In genomic region chr12:48506836-48507235, GRCh38 we compare ENCODE assay signal across 7 cellular contexts. TPM values are rescaled to one million over a fixed set of nuclear protein-coding genes. Genes with fewer than 3 reads are reported as not detected.
"Had no signal": no experiment of that assay in that cellular context is flagged by ENCODE, and none has a peak within 500 bp of the region (broad histone marks: within the 10 kb centered on the region; RNA-seq: fewer than 3 reads in every experiment).

No MANE protein-coding gene starts in this region.

RNA-seq across cellular contexts. Expression of gene OR8S1, which starts 18.6 kb away (rescaled TPM):
- polyA plus RNA-seq: immature natural killer cell; keratinocyte; liver; lung; mammary epithelial cell; naive thymus-derived CD4-positive, alpha-beta T cell had no signal

RNA-seq across cellular contexts. Expression of gene C12orf54, which starts 24.5 kb away (rescaled TPM):
- polyA plus RNA-seq: immature natural killer cell; liver; naive thymus-derived CD4-positive, alpha-beta T cell had no signal

RNA-seq across cellular contexts. Expression of gene ANP32D, which starts 34.5 kb away (rescaled TPM):
- polyA plus RNA-seq: hepatocyte; immature natural killer cell; keratinocyte; liver; mammary epithelial cell; naive thymus-derived CD4-positive, alpha-beta T cell had no signal
